ENCODE assay signal across 9 cellular contexts in the genomic region with DNA sequence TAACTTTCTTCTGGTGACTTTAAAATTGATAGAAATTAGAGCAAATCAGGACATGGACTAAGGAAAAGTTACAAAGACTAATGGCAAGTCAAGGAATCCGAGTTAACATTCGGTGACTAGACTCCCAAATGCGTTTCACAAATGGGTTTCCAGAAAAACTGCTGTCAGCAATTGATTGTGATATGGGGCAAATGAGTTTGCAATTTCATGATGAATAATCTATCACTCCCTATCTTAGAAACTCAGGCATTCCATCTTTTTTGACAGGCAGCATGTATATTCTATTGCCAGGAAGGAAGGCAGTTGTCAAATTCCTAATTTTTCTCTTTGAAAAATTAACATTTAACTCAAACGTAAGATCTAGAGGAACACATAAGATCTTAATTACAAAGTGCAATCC. TPM values are rescaled to one million over a fixed set of nuclear protein-coding genes. Genes with fewer than 3 reads are reported as not detected.
"Had no signal": no experiment of that assay in that cellular context is flagged by ENCODE, and none has a peak within 500 bp of the region (broad histone marks: within the 10 kb centered on the region; RNA-seq: fewer than 3 reads in every experiment).

No MANE protein-coding gene starts in this region.

- H3K4me3 ChIP-seq: GM12878 had no signal

- FAIRE-seq: G401.6, GM12878, GM12891, GM12892, GM18507, GM19239 had no signal

- ATAC-seq: GM12878 had no signal

- DNase-seq: GDM1, GF-D8 had no signal

RNA-seq across cellular contexts. Expression of gene PLXNC1, which starts 40.5 kb away (rescaled TPM):
- total RNA-seq: G401 had no signal
